8 cellular contexts compared by ENCODE assay signal in the genomic region with DNA sequence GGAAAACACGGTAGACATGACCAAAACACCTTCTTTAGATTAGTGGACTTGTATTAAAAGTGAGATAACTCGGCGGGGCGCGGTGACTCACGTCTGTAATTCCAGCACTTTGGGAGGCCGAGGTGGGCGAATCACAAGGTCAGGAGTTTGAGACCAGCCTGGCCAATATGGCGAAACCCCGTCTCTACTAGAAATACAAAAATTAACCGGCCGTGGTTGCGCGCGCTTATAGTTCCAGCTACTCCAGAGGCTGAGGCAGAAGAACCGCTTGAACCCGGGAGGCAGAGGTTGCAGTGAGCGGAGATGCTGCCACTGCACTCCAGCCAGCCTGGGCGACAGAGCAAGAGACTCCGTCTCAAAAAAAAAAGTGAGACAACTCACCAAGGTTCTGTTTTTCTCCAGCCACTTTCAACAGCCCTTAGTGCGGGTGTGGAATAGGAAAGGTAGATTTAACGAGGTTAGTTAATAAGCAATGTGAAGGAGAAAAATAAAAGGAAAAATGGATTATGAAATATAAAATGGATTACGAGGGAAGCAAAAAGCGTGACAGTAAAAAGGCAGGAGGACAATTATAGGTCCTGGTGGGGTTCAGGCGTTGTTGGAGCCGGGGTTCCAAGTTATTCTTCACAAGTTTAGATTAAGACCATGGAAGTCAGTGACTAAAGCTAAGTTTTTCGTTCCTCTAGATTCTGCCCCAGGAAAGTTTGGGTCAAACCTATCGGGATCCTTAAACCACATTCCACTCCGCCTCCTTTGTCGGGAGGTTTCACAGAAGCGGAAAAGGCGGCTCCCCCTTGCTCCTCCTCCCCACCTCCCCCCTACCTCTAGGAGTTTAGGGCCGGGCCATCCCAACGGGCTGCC. TPM values are rescaled to one million over a fixed set of nuclear protein-coding genes. Genes with fewer than 3 reads are reported as not detected.
DNase-seq lines count a peak whose midpoint lies in the region; ATAC-seq and TF ChIP-seq lines count a peak whose summit lies in the region.

No MANE protein-coding gene starts in this region.

- H3K4me3 Mint-ChIP-seq in activated T-helper 1 cell treated with anti-CD3 and anti-CD28 coated beads, Interleukin-12 subunit alpha, Interleukin-12 subunit beta, Interleukin-2, Interleukin-4 antibody, amounts not matched to agents 30 ng/mL and 10 ng/mL and 1 ng/mL, durations not matched to agents 14 hours and 24 hours and 36 hours = peak overlapping the region; percentile 97

- H3K4me1 Mint-ChIP-seq in activated T-helper 1 cell treated with anti-CD3 and anti-CD28 coated beads, Interleukin-12 subunit alpha, Interleukin-12 subunit beta, Interleukin-2, Interleukin-4 antibody, amounts not matched to agents 30 ng/mL and 10 ng/mL and 1 ng/mL, durations not matched to agents 14 hours and 24 hours and 36 hours (ENCODE audit: low read depth) = peaks cover 62% of the 10 kb centered on the region

- ATAC-seq in HG03460 (IDR thresholded peaks at IDR 0.05; ENCODE audit: unreplicated experiment) = peak; percentile 4
- ATAC-seq in HG03342 (IDR thresholded peaks at IDR 0.05; ENCODE audit: unreplicated experiment) = no peak
- no peak for ATAC-seq in GM21576 (IDR thresholded peaks at IDR 0.05; ENCODE audit: unreplicated experiment)

- peaks cover 0 to 20% of the 10 kb centered on the region in 2 donors for H3K4me1 ChIP-seq in right atrium auricular region

- peak overlapping the region; percentile 100 for H3K27ac Mint-ChIP-seq in activated T-helper 1 cell treated with anti-CD3 and anti-CD28 coated beads, Interleukin-12 subunit alpha, Interleukin-12 subunit beta, Interleukin-2, Interleukin-4 antibody, amounts not matched to agents 30 ng/mL and 10 ng/mL and 1 ng/mL, durations not matched to agents 14 hours and 24 hours and 36 hours

- DNase-seq in EH (ENCODE audit: low read depth) = peak; percentile 36
- DNase-seq in activated T-helper 1 cell treated with anti-CD3 and anti-CD28 coated beads, Interleukin-12 subunit alpha, Interleukin-12 subunit beta, Interleukin-2, Interleukin-4 antibody, amounts not matched to agents 30 ng/mL and 10 ng/mL and 1 ng/mL, durations not matched to agents 14 hours and 24 hours and 36 hours (ENCODE audit: low spot score) = no peak
- DNase-seq in right atrium auricular region (ENCODE audit: low spot score) = no peak
- no peak for DNase-seq in LoVo (ENCODE audit: low spot score)

- peak overlapping the region; percentile 94 for H3K27ac ChIP-seq in right atrium auricular region
- peak overlapping the region; percentile 70 to 100 (median 99) for H3K27ac ChIP-seq in skin epidermis

- intact Hi-C loops in activated T-helper 1 cell treated with anti-CD3 and anti-CD28 coated beads, Interleukin-12 subunit alpha, Interleukin-12 subunit beta, Interleukin-2, Interleukin-4 antibody, amounts not matched to agents 30 ng/mL and 10 ng/mL and 1 ng/mL, durations not matched to agents 14 hours and 24 hours and 36 hours (cut with micrococcal nuclease) = loop anchor here (5.0 to 10.0 kb wide), 3 partner anchors 411 to 1204 kb away; partner anchors contain the start of genes INSM2, MBIP and RALGAPA1

- no peak for TF ChIP-seq CTCF in right atrium auricular region (IDR thresholded peaks at IDR 0.05)

- H3K27me3 Mint-ChIP-seq in activated T-helper 1 cell treated with anti-CD3 and anti-CD28 coated beads, Interleukin-12 subunit alpha, Interleukin-12 subunit beta, Interleukin-2, Interleukin-4 antibody, amounts not matched to agents 30 ng/mL and 10 ng/mL and 1 ng/mL, durations not matched to agents 14 hours and 24 hours and 36 hours (ENCODE audit: insufficient read depth) = no peaks in the 10 kb centered on the region

- no peaks in the 10 kb centered on the region for H3K27me3 ChIP-seq in right atrium auricular region

- peaks cover 6% of the 10 kb centered on the region for H3K36me3 ChIP-seq in right atrium auricular region

- H3K9me3 Mint-ChIP-seq in activated T-helper 1 cell treated with anti-CD3 and anti-CD28 coated beads, Interleukin-12 subunit alpha, Interleukin-12 subunit beta, Interleukin-2, Interleukin-4 antibody, amounts not matched to agents 30 ng/mL and 10 ng/mL and 1 ng/mL, durations not matched to agents 14 hours and 24 hours and 36 hours = no peaks in the 10 kb centered on the region

- H3K9me3 ChIP-seq in right atrium auricular region = no peaks in the 10 kb centered on the region

- peaks cover 37% of the 10 kb centered on the region for H3K36me3 Mint-ChIP-seq in activated T-helper 1 cell treated with anti-CD3 and anti-CD28 coated beads, Interleukin-12 subunit alpha, Interleukin-12 subunit beta, Interleukin-2, Interleukin-4 antibody, amounts not matched to agents 30 ng/mL and 10 ng/mL and 1 ng/mL, durations not matched to agents 14 hours and 24 hours and 36 hours (ENCODE audit: low read depth)

- H3K4me3 ChIP-seq in right atrium auricular region (peak overlapping the region; percentile 65 to 73), skin epidermis (peak overlapping the region; percentile 42 to 74 (median 62))

RNA-seq across cellular contexts. Expression of gene PPP2R3C, which starts 0.5 kb away (rescaled TPM):
- total RNA-seq in activated T-helper 1 cell treated with anti-CD3 and anti-CD28 coated beads, Interleukin-12 subunit alpha, Interleukin-12 subunit beta, Interleukin-2, Interleukin-4 antibody, amounts not matched to agents 30 ng/mL and 10 ng/mL and 1 ng/mL, durations not matched to agents 14 hours and 24 hours and 36 hours = 48.2 and 52.4 TPM in 2 replicates
- total RNA-seq in right atrium auricular region = 10 to 100 TPM; 14.7 to 27.8 TPM

RNA-seq across cellular contexts. Expression of gene PRORP, which starts 1.1 kb away (rescaled TPM):
- 34.1 and 38.0 TPM in 2 replicates for total RNA-seq in activated T-helper 1 cell treated with anti-CD3 and anti-CD28 coated beads, Interleukin-12 subunit alpha, Interleukin-12 subunit beta, Interleukin-2, Interleukin-4 antibody, amounts not matched to agents 30 ng/mL and 10 ng/mL and 1 ng/mL, durations not matched to agents 14 hours and 24 hours and 36 hours
- 10 to 100 TPM; 12.6 to 21.5 TPM for total RNA-seq in right atrium auricular region
